Comparison of ENCODE assay signal across 11 cellular contexts in the genomic region with DNA sequence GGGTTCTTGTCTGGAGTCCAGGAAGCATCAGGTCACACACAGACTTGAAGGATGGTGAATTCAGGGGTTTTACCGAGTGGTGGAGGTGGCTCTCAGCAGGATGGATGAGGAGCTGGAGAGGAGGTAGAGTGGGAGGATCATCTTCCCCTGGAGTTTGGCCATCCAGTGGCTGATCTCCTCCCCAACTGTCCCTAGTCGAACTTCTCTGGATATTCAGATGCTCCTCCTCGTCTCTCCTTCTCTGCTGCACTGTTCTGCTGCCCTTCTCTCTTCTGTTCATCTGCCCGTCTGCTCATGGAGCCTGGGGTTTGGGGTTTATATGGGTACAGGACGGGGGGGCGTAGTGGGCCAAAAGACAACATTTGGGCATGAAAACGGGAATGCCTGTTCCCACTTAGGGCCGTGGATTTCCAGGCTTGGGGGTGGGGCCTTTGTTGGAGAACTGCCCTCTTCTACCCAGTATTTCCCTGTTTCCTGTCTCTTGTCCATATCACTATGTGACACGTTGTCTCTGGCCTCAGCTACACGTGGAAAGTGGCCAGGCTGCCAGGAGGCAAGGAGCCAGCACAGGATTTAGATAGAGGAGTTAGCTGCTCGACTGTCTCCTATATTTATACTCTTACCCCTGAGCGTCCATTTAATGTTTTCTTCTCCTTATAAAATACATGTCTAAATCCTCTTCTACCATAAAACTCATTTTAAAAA.
DNase-seq lines count a peak whose midpoint lies in the region; ATAC-seq and TF ChIP-seq lines count a peak whose summit lies in the region.
"Had no signal": no experiment of that assay in that cellular context is flagged by ENCODE, and none has a peak within 500 bp of the region (broad histone marks: within the 10 kb centered on the region; RNA-seq: fewer than 3 reads in every experiment).

No MANE protein-coding gene starts in this region.

- H3K4me3 ChIP-seq in BLaER1 (no peak overlapping the region), SK-N-SH (ENCODE audit: low read depth in 2 of 2, low read length in 1 of 2) (no peak overlapping the region), fibroblast of villous mesenchyme (ENCODE audit: low read depth, low read length) (no peak overlapping the region)

- H3K9me3 ChIP-seq in BLaER1, result no peaks in the 10 kb centered on the region
- H3K9me3 ChIP-seq in SK-N-SH, result no peaks in the 10 kb centered on the region

- CTCF ChIA-PET in SK-N-SH (lab: Yijun Ruan, JAX), result interaction anchor here (0.9 kb wide), 1 partner anchor 74 kb away, joined by 3 read pairs; no protein-coding TSS in a partner anchor

- WGBS in SK-N-SH (ENCODE audit: low lambda C conversion rate), result 30% methylated on average over 11 of the region's 12 CpGs

- H3K4me1 ChIP-seq in BLaER1, result peaks cover 15% of the 10 kb centered on the region
- peaks cover 0 to 35% of the 10 kb centered on the region in 2 experiments; a peak in 3 of 4 replicates for H3K4me1 ChIP-seq in SK-N-SH (ENCODE audit: control insufficient read depth in 1 of 2, insufficient read depth in 2 of 2, low read depth in 1 of 2, low read length in 1 of 2)

- no peaks in the 10 kb centered on the region for H3K27me3 Mint-ChIP-seq in neural crest cell (ENCODE audit: low read depth)

- H3K36me3 Mint-ChIP-seq in neural crest cell (ENCODE audit: low read depth), result peaks cover 3% of the 10 kb centered on the region
- H3K36me3 Mint-ChIP-seq: natural killer cell had no signal

- peaks cover 79% of the 10 kb centered on the region for H3K4me1 Mint-ChIP-seq in neural crest cell

- DNase-seq in SK-N-SH, result peak; percentile 54
- DNase-seq in fibroblast of villous mesenchyme (ENCODE audit: low read depth), result peak; percentile 75
- DNase-seq in neural crest cell (ENCODE audit: low read depth, low spot score), result no peak
- DNase-seq in hypothalamus (lab: John Stamatoyannopoulos, UW), result no peak
- DNase-seq in SIG-M5 (lab: John Stamatoyannopoulos, UW), result no peak
- DNase-seq in effector CD4-positive, alpha-beta T cell, result no peak
- DNase-seq: natural killer cell, NCI-H146 had no signal

- H3K9ac ChIP-seq in BLaER1 (no peak overlapping the region), SK-N-SH (no peak overlapping the region)

- no peaks in the 10 kb centered on the region for H3F3A ChIP-seq in SK-N-SH (replicated peaks; ENCODE audit: insufficient read depth)

- TF ChIP-seq EP300 in SK-N-SH (IDR thresholded peaks at IDR 0.05; ENCODE audit: borderline replicate concordance in 1 of 2, low read depth in 1 of 2, low read length in 1 of 2), result no peak

- H3K27ac Mint-ChIP-seq in neural crest cell (ENCODE audit: unreplicated experiment), result peak overlapping the region; percentile 4
- H3K27ac Mint-ChIP-seq: natural killer cell had no signal

- H3K4me3 Mint-ChIP-seq in neural crest cell, result no peak overlapping the region
- H3K4me3 Mint-ChIP-seq: central memory CD8-positive, alpha-beta T cell; natural killer cell had no signal

- H3K27me3 ChIP-seq in BLaER1 (no peaks in the 10 kb centered on the region), SK-N-SH (ENCODE audit: insufficient read depth) (no peaks in the 10 kb centered on the region)

- H3K9me3 Mint-ChIP-seq in neural crest cell, result no peaks in the 10 kb centered on the region
- H3K9me3 Mint-ChIP-seq: central memory CD8-positive, alpha-beta T cell; natural killer cell had no signal

- no peak for ATAC-seq in GM18517 (IDR thresholded peaks at IDR 0.05; ENCODE audit: unreplicated experiment)
- ATAC-seq: natural killer cell had no signal

- POLR2A ChIA-PET in SK-N-SH (lab: Yijun Ruan, JAX), result no interaction called here

- peak overlapping the region; percentile 2; the same call in 1 of the 2 replicates for H2AFZ ChIP-seq in SK-N-SH (ENCODE audit: low read depth)

- H3K27ac ChIP-seq in BLaER1, result no peak overlapping the region
- H3K27ac ChIP-seq in SK-N-SH (ENCODE audit: low read depth in 2 of 2, low read length in 1 of 2), result peak overlapping the region; percentile 40 to 48; a peak in 2 of 4 replicates

- TF ChIP-seq RAD21 in SK-N-SH (IDR thresholded peaks at IDR 0.05; ENCODE audit: low read length), result no peak

- peak overlapping the region; percentile 23; the same call in 1 of the 2 replicates for H3K4me2 ChIP-seq in BLaER1
- peak overlapping the region; percentile 1; the same call in 1 of the 2 replicates for H3K4me2 ChIP-seq in SK-N-SH

- H3K9me2 ChIP-seq in SK-N-SH, result no peaks in the 10 kb centered on the region

- H3K36me3 ChIP-seq in BLaER1 (no peaks in the 10 kb centered on the region), SK-N-SH (replicated peaks in 1 of 2; ENCODE audit: control insufficient read depth in 1 of 2, insufficient read depth in 2 of 2, low read length in 1 of 2) (no peaks in the 10 kb centered on the region)

- H3K79me2 ChIP-seq in SK-N-SH (ENCODE audit: insufficient read depth), result no peaks in the 10 kb centered on the region

- no peak for TF ChIP-seq CTCF in SK-N-SH (IDR thresholded peaks at IDR 0.05)
- no peak for TF ChIP-seq CTCF in fibroblast of villous mesenchyme (IDR thresholded peaks at IDR 0.05; ENCODE audit: insufficient read depth, low read depth, low read length)
- TF ChIP-seq CTCF in neural crest cell (conservative IDR thresholded peaks at IDR 0.05), result no peak

- no peaks in the 10 kb centered on the region for H4K20me1 ChIP-seq in BLaER1
- no peaks in the 10 kb centered on the region for H4K20me1 ChIP-seq in SK-N-SH (ENCODE audit: insufficient read depth)

TF ChIP-seq in SK-N-SH, 30 proteins besides CTCF, POLR2A, EP300 and RAD21:
- TF ChIP-seq NRF1 (IDR thresholded peaks at IDR 0.05; ENCODE audit: low read depth, low read length), result no peak
- TF ChIP-seq CHD2 (IDR thresholded peaks at IDR 0.05; ENCODE audit: low read length, partially characterized antibody), result peak; percentile 39
- TF ChIP-seq GATA2 (CRISPR knock-in tag; IDR thresholded peaks at IDR 0.05), result peak; percentile 38
- no peak for TF ChIP-seq POLR2AphosphoS5 (IDR thresholded peaks at IDR 0.05; ENCODE audit: low read depth, low read length)
- TF ChIP-seq MXI1 (IDR thresholded peaks at IDR 0.05; ENCODE audit: low read depth, low read length), result peak; percentile 97
- 0 out of 2 replicates have a peak, but pooled peaks have one; percentile 22 for TF ChIP-seq RCOR1 (IDR thresholded peaks at IDR 0.05; ENCODE audit: low read length)
- TF ChIP-seq, protein P1, sequence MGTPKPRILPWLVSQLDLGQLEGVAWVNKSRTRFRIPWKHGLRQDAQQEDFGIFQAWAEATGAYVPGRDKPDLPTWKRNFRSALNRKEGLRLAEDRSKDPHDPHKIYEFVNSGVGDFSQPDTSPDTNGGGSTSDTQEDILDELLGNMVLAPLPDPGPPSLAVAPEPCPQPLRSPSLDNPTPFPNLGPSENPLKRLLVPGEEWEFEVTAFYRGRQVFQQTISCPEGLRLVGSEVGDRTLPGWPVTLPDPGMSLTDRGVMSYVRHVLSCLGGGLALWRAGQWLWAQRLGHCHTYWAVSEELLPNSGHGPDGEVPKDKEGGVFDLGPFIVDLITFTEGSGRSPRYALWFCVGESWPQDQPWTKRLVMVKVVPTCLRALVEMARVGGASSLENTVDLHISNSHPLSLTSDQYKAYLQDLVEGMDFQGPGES (IDR thresholded peaks at IDR 0.05; ENCODE audit: low read depth, low read length), result no peak

Comparison
In these comparisons a context has a peak if more than half of its experiments do, and no peak if none do; other contexts are left out.
1. DNase-seq: peak in SK-N-SH (single experiment) and fibroblast of villous mesenchyme (single experiment); none in neural crest cell (single experiment), hypothalamus (0 of 51), SIG-M5 (single experiment) and effector CD4-positive, alpha-beta T cell (single experiment).